15 cellular contexts compared by ENCODE assay signal in the genomic region with DNA sequence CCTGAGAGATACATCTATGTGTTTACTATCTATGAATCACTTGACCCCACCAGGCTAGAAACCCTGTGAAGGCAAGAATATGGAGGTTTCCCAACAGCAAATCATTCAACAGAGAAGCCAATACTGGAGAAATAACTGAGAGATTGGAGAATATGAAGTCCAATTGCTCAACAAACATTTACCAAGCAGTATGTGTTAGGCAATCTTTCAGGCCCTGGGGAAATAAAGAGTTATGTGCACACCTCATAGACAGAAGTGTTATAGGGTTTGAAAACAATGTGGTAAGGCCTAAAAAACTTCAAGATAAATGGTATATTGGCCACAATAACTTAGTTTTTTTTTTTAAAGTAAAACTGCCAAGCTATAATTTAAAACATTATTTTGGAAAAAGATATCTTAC.
DNase-seq lines count a peak whose midpoint lies in the region; ATAC-seq, FAIRE-seq and TF ChIP-seq lines count a peak whose summit lies in the region.
"Had no signal": no experiment of that assay in that cellular context is flagged by ENCODE, and none has a peak within 500 bp of the region (broad histone marks: within the 10 kb centered on the region; RNA-seq: fewer than 3 reads in every experiment).

No MANE protein-coding gene starts in this region.

- H3K36me3 ChIP-seq in heart left ventricle (no peaks in the 10 kb centered on the region), bronchial epithelial cell (ENCODE audit: control insufficient read depth, insufficient read depth, low read length) (no peaks in the 10 kb centered on the region), gastroesophageal sphincter (no peaks in the 10 kb centered on the region)

- no peak overlapping the region for H3K4me3 Mint-ChIP-seq in activated T-cell treated with anti-CD3 and anti-CD28 coated beads, Interleukin-2, amount 50 U/mL, for 4 hours

- intact Hi-C loops in Right ventricle myocardium superior (cut with DNase I) = no loop called here
- intact Hi-C loops in heart left ventricle (cut with DNase I) = no loop called here

- no peak overlapping the region for H3K27ac ChIP-seq in heart left ventricle
- no peak overlapping the region for H3K27ac ChIP-seq in gastroesophageal sphincter

- TF ChIP-seq CTCF in heart left ventricle (IDR thresholded peaks at IDR 0.05) = no peak
- no peak for TF ChIP-seq CTCF in bronchial epithelial cell (IDR thresholded peaks at IDR 0.05; ENCODE audit: insufficient read depth, low read length, severe bottlenecking)
- no peak for TF ChIP-seq CTCF in gastroesophageal sphincter (IDR thresholded peaks at IDR 0.05)

- ATAC-seq in Right ventricle myocardium superior (ENCODE audit: poor library complexity) (peak; percentile 79), heart left ventricle (no peak), gastroesophageal sphincter (peak; percentile 81), HG02588 (IDR thresholded peaks at IDR 0.05; ENCODE audit: unreplicated experiment) (no peak)
- no peak for ATAC-seq in activated T-cell treated with anti-CD3 and anti-CD28 coated beads, Interleukin-2, amount 50 U/mL, for 4 hours
- ATAC-seq: PC-3 had no signal

- DNase-seq in Right ventricle myocardium superior = no peak
- DNase-seq in heart left ventricle = no peak
- DNase-seq in bronchial epithelial cell (ENCODE audit: low read depth) = peak; percentile 46
- no peak for DNase-seq in activated T-cell treated with anti-CD3 and anti-CD28 coated beads, Interleukin-2, amount 50 U/mL, for 4 hours
- DNase-seq in Ammon's horn (ENCODE audit: low spot score) = no peak
- DNase-seq in NK-92 (lab: John Stamatoyannopoulos, UW; ENCODE audit: unreplicated experiment) = no peak
- DNase-seq: HCEC 1CT, NCI-H1092, NCI-H345, NCI-H526 treated with DMSO at 0.1 percent for 48 hours, PC-3 had no signal

- TF ChIP-seq POLR2A in heart left ventricle (IDR thresholded peaks at IDR 0.05) (no peak), gastroesophageal sphincter (IDR thresholded peaks at IDR 0.05) (no peak)

- peaks cover 18% of the 10 kb centered on the region for H3K9me3 Mint-ChIP-seq in activated T-cell treated with anti-CD3 and anti-CD28 coated beads, Interleukin-2, amount 50 U/mL, for 4 hours

- H3K27me3 Mint-ChIP-seq in activated T-cell treated with anti-CD3 and anti-CD28 coated beads, Interleukin-2, amount 50 U/mL, for 4 hours (ENCODE audit: low read depth) = no peaks in the 10 kb centered on the region

- H3K4me3 ChIP-seq in heart left ventricle (no peak overlapping the region), bronchial epithelial cell (ENCODE audit: low read depth, low read length) (no peak overlapping the region), gastroesophageal sphincter (no peak overlapping the region)

- H3K9me3 ChIP-seq in heart left ventricle = no peaks in the 10 kb centered on the region
- H3K9me3 ChIP-seq in gastroesophageal sphincter = no peaks in the 10 kb centered on the region

- H3K4me1 ChIP-seq in heart left ventricle (no peaks in the 10 kb centered on the region), gastroesophageal sphincter (no peaks in the 10 kb centered on the region)

- H3K4me1 Mint-ChIP-seq in activated T-cell treated with anti-CD3 and anti-CD28 coated beads, Interleukin-2, amount 50 U/mL, for 4 hours (ENCODE audit: low read depth) = no peaks in the 10 kb centered on the region

- H3K27me3 ChIP-seq in heart left ventricle (no peaks in the 10 kb centered on the region), bronchial epithelial cell (ENCODE audit: control insufficient read depth, insufficient read depth, low read length) (no peaks in the 10 kb centered on the region), gastroesophageal sphincter (no peaks in the 10 kb centered on the region)

- H3K36me3 Mint-ChIP-seq in activated T-cell treated with anti-CD3 and anti-CD28 coated beads, Interleukin-2, amount 50 U/mL, for 4 hours (ENCODE audit: insufficient read depth) = no peaks in the 10 kb centered on the region

- no peak for FAIRE-seq in bronchial epithelial cell (lab: Jason Lieb, UNC)
- FAIRE-seq: A204.1, GM12891 had no signal

- no peak for TF ChIP-seq EP300 in gastroesophageal sphincter (IDR thresholded peaks at IDR 0.05)

Comparison
In these comparisons a context has a peak if more than half of its experiments do, and no peak if none do; other contexts are left out.
1. ATAC-seq: peak in Right ventricle myocardium superior (single experiment) and gastroesophageal sphincter (single experiment); none in heart left ventricle (0 of 4), activated T-cell treated with anti-CD3 and anti-CD28 coated beads, Interleukin-2, amount 50 U/mL, for 4 hours (0 of 2) and HG02588 (single experiment).